ENCODE assay signal across 9 cellular contexts in the genomic region with DNA sequence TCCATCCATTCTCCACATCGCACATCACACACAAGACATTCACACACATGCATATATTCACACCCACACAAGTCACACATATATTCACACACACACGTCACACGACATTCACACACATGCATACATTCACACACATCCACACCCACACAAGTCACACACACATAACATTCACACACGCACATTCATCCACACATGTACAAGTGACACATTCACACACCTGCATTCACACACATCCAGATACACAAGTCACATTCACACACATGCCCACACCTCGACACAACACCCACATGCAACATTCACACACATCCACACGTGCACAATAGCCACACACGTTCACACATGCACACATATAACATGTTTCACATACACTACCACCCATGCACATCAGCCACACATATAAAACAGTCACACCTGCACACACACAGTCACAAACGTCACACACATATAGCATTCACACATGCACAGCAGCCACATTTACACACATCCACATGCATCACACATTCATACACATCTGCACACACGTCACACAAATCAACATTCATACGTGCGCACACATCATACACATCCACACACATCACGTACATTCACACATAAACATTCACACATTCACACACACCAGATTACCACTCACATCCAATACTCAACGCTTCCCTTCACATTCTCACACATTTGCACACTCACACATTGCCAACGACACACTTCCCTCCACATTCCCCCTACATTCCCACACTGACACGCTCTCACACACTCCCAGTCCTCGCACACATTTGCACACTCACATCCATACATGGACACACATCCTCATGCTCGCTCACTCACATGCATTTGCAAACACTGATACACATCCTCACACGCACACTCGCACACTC. TPM values are rescaled to one million over a fixed set of nuclear protein-coding genes. Genes with fewer than 3 reads are reported as not detected.
DNase-seq lines count a peak whose midpoint lies in the region; ATAC-seq and TF ChIP-seq lines count a peak whose summit lies in the region.
"Had no signal": no experiment of that assay in that cellular context is flagged by ENCODE, and none has a peak within 500 bp of the region (broad histone marks: within the 10 kb centered on the region; RNA-seq: fewer than 3 reads in every experiment).

No MANE protein-coding gene starts in this region.

- H3K9me3 ChIP-seq in ES-I3 (ENCODE audit: control insufficient read depth, insufficient read depth, low read length), result no peaks in the 10 kb centered on the region
- H3K9me3 ChIP-seq in PC-9 (ENCODE audit: insufficient read depth, low read depth), result no peaks in the 10 kb centered on the region
- H3K9me3 ChIP-seq in skeletal muscle tissue (ENCODE audit: control insufficient read depth in 3 of 3, low read length in 3 of 3), result no peaks in the 10 kb centered on the region

- H3K36me3 Mint-ChIP-seq in stimulated activated memory B cell treated with anti-CD40 and anti-IgM and Interleukin-4, amounts not matched to agents 10 μg/mL and 1 μg/mL and 100 μg/mL, for 72 hours, result no peaks in the 10 kb centered on the region
- H3K36me3 Mint-ChIP-seq in activated CD4-positive, alpha-beta T cell treated with anti-CD3 and anti-CD28 coated beads, Interleukin-2, amount 10 ng/mL, durations not matched to agents 7 days and 5 days (ENCODE audit: low read depth), result no peaks in the 10 kb centered on the region
- H3K36me3 Mint-ChIP-seq: type B pancreatic cell had no signal

- H3K9ac ChIP-seq in ES-I3 (ENCODE audit: low read depth, low read length), result peak overlapping the region; percentile 39; the same call in 1 of the 2 replicates
- peak overlapping the region in 2 of 3 donors; percentile 69 to 78 for H3K9ac ChIP-seq in skeletal muscle tissue (ENCODE audit: low read depth in 1 of 3, low read length in 3 of 3)

- no peak overlapping the region for H3K4me3 Mint-ChIP-seq in stimulated activated memory B cell treated with anti-CD40 and anti-IgM and Interleukin-4, amounts not matched to agents 10 μg/mL and 1 μg/mL and 100 μg/mL, for 72 hours
- no peak overlapping the region for H3K4me3 Mint-ChIP-seq in activated CD4-positive, alpha-beta T cell treated with anti-CD3 and anti-CD28 coated beads, Interleukin-2, amount 10 ng/mL, durations not matched to agents 7 days and 5 days

- peaks cover 6% of the 10 kb centered on the region for H3K4me1 Mint-ChIP-seq in stimulated activated memory B cell treated with anti-CD40 and anti-IgM and Interleukin-4, amounts not matched to agents 10 μg/mL and 1 μg/mL and 100 μg/mL, for 72 hours
- peaks cover 7% of the 10 kb centered on the region for H3K4me1 Mint-ChIP-seq in activated CD4-positive, alpha-beta T cell treated with anti-CD3 and anti-CD28 coated beads, Interleukin-2, amount 10 ng/mL, durations not matched to agents 7 days and 5 days

- no peak for ATAC-seq in stimulated activated memory B cell treated with anti-CD40 and anti-IgM and Interleukin-4, amounts not matched to agents 10 μg/mL and 1 μg/mL and 100 μg/mL, for 72 hours

- H2AFZ ChIP-seq in PC-9, result no peak overlapping the region

- no TSS peak for BruUV-seq in PC-9 (replicated peaks; lab: Mats Ljungman, UMichigan)

- intact Hi-C loops in PC-9 (cut with micrococcal nuclease; ENCODE audit: unreplicated experiment), result no loop called here

- TF ChIP-seq CTCF in PC-9 (conservative IDR thresholded peaks at IDR 0.05), result no peak
- no peak for TF ChIP-seq CTCF in fibroblast of the aortic adventitia (IDR thresholded peaks at IDR 0.05; ENCODE audit: insufficient read depth, low read length)

- POLR2A ChIA-PET in PC-9 (lab: Charles Lee; ENCODE audit: unreplicated experiment), result no interaction called here
- POLR2A ChIA-PET in activated CD4-positive, alpha-beta T cell treated with anti-CD3 and anti-CD28 coated beads, Interleukin-2, amount 10 ng/mL, durations not matched to agents 7 days and 5 days (lab: Charles Lee), result no interaction called here

- H3K9me2 ChIP-seq in PC-9 (ENCODE audit: insufficient read depth), result no peaks in the 10 kb centered on the region

- no peak for DNase-seq in PC-9
- DNase-seq in fibroblast of the aortic adventitia (ENCODE audit: low read depth), result no peak
- no peak for DNase-seq in stimulated activated CD4-positive, alpha-beta T cell treated with anti-CD3 and anti-CD28 coated beads, Interleukin-4, amount 100 ng/mL, for 4 hours
- no peak for DNase-seq in activated CD4-positive, alpha-beta T cell treated with anti-CD3 and anti-CD28 coated beads, Interleukin-2, amount 10 ng/mL, durations not matched to agents 7 days and 5 days
- no peak for DNase-seq in H4 (ENCODE audit: low spot score)

- H3K27me3 Mint-ChIP-seq in stimulated activated memory B cell treated with anti-CD40 and anti-IgM and Interleukin-4, amounts not matched to agents 10 μg/mL and 1 μg/mL and 100 μg/mL, for 72 hours, result peaks cover 21% of the 10 kb centered on the region
- peaks cover 22% of the 10 kb centered on the region for H3K27me3 Mint-ChIP-seq in activated CD4-positive, alpha-beta T cell treated with anti-CD3 and anti-CD28 coated beads, Interleukin-2, amount 10 ng/mL, durations not matched to agents 7 days and 5 days
- H3K27me3 Mint-ChIP-seq: type B pancreatic cell had no signal

- CTCF ChIA-PET in PC-9 (lab: Charles Lee), result no interaction called here
- CTCF ChIA-PET in activated CD4-positive, alpha-beta T cell treated with anti-CD3 and anti-CD28 coated beads, Interleukin-2, amount 10 ng/mL, durations not matched to agents 7 days and 5 days (lab: Charles Lee), result interaction anchor here (0.6 kb wide), 1 partner anchor 1267 kb away, joined by 3 read pairs; no protein-coding TSS in a partner anchor

- H3K4me2 ChIP-seq in PC-9, result peak overlapping the region; percentile 94

- peaks cover 18% of the 10 kb centered on the region; the same call in 1 of the 2 replicates for H3F3A ChIP-seq in PC-9 (ENCODE audit: insufficient read depth, low read depth)

- no peak overlapping the region for H3K27ac Mint-ChIP-seq in stimulated activated memory B cell treated with anti-CD40 and anti-IgM and Interleukin-4, amounts not matched to agents 10 μg/mL and 1 μg/mL and 100 μg/mL, for 72 hours
- H3K27ac Mint-ChIP-seq in activated CD4-positive, alpha-beta T cell treated with anti-CD3 and anti-CD28 coated beads, Interleukin-2, amount 10 ng/mL, durations not matched to agents 7 days and 5 days, result no peak overlapping the region

- peak overlapping the region; percentile 54; the same call in 1 of the 2 replicates for H3K4me3 ChIP-seq in PC-9
- peak overlapping the region; percentile 53 for H3K4me3 ChIP-seq in fibroblast of the aortic adventitia (ENCODE audit: low read depth, low read length)
- peak overlapping the region; percentile 39 to 91 (median 71) for H3K4me3 ChIP-seq in skeletal muscle tissue (ENCODE audit: low read length in 3 of 3)

- H3K36me3 ChIP-seq in ES-I3 (ENCODE audit: insufficient read depth, low read length) (no peaks in the 10 kb centered on the region), PC-9 (ENCODE audit: low read depth) (no peaks in the 10 kb centered on the region), skeletal muscle tissue (ENCODE audit: control insufficient read depth in 3 of 3, insufficient read depth in 3 of 3, low read length in 3 of 3) (no peaks in the 10 kb centered on the region)

- H3K79me2 ChIP-seq in PC-9 (ENCODE audit: low read depth), result peaks cover 4% of the 10 kb centered on the region

- H3K27ac ChIP-seq in PC-9, result no peak overlapping the region
- H3K27ac ChIP-seq in skeletal muscle tissue (ENCODE audit: low read depth, low read length), result peak overlapping the region; percentile 51

- H3K9me3 Mint-ChIP-seq in stimulated activated memory B cell treated with anti-CD40 and anti-IgM and Interleukin-4, amounts not matched to agents 10 μg/mL and 1 μg/mL and 100 μg/mL, for 72 hours, result no peaks in the 10 kb centered on the region
- H3K9me3 Mint-ChIP-seq in activated CD4-positive, alpha-beta T cell treated with anti-CD3 and anti-CD28 coated beads, Interleukin-2, amount 10 ng/mL, durations not matched to agents 7 days and 5 days, result no peaks in the 10 kb centered on the region
- H3K9me3 Mint-ChIP-seq: type B pancreatic cell had no signal

- no peaks in the 10 kb centered on the region for H4K20me1 ChIP-seq in PC-9 (ENCODE audit: insufficient read depth)

- peaks cover 26% of the 10 kb centered on the region for H3K4me1 ChIP-seq in ES-I3 (ENCODE audit: insufficient read depth, low read length)
- peaks cover 25% of the 10 kb centered on the region for H3K4me1 ChIP-seq in PC-9 (replicated peaks; ENCODE audit: insufficient read depth)
- H3K4me1 ChIP-seq in skeletal muscle tissue (ENCODE audit: control insufficient read depth in 3 of 3, insufficient read depth in 3 of 3, low read length in 3 of 3), result peaks cover 19 to 36% (median 22%) of the 10 kb centered on the region in 3 donors

- H3K27me3 ChIP-seq in PC-9 (ENCODE audit: insufficient read depth, low read depth) (no peaks in the 10 kb centered on the region), skeletal muscle tissue (ENCODE audit: control insufficient read depth in 3 of 3, insufficient read depth in 3 of 3, low read length in 3 of 3) (no peaks in the 10 kb centered on the region)

RNA-seq across cellular contexts. Expression of a gene that starts 41.0 kb away (rescaled TPM):
- total RNA-seq in PC-9 (2021) (154 and 155 TPM in 2 replicates), fibroblast of the aortic adventitia (ENCODE audit: low replicate concordance) (76.5 and 84.2 TPM in 2 replicates), skeletal muscle tissue (132 TPM)
- 100 to 1,000 TPM; 101 to 111 TPM for total RNA-seq in activated CD4-positive, alpha-beta T cell treated with anti-CD3 and anti-CD28 coated beads, Interleukin-2, amount 10 ng/mL, durations not matched to agents 7 days and 5 days
- 40.9 and 45.6 TPM in 2 replicates for total RNA-seq in H4 (2014; rRNA removed; shearing (Covaris generic))
